In the genomic region with DNA sequence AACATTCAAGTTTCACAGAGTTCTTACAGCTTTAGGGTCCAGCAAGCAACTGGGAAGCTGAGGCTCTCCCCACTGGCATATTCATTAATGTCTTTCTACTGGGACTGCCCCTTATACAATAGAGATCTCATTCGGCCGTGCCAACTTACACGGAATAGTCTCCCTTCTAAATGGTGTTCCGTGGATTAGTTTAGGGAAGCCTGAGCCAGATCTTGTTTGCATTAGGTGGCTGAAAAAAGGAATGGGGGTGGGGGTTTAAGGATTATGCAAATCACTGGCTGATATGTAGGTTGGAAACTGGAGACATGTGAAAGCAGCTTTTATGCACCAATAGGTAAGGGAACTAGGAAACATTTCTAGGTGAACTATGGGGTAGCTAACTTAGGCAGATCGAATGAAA, we compare ENCODE assay signal across 26 cellular contexts.
DNase-seq lines count a peak whose midpoint lies in the region; ATAC-seq and TF ChIP-seq lines count a peak whose summit lies in the region.
"Had no signal": no experiment of that assay in that cellular context is flagged by ENCODE, and none has a peak within 500 bp of the region (broad histone marks: within the 10 kb centered on the region; RNA-seq: fewer than 3 reads in every experiment).

No MANE protein-coding gene starts in this region.

- H3K4me3 Mint-ChIP-seq in T-cell: no peak overlapping the region
- H3K4me3 Mint-ChIP-seq: activated CD4-positive, alpha-beta T cell treated with anti-CD3 and anti-CD28 coated beads, Interleukin-2, amount 10 ng/mL, durations not matched to agents 7 days and 5 days; activated CD8-positive, alpha-beta memory T cell treated with anti-CD3 and anti-CD28 coated beads, Interleukin-2, amount 10 ng/mL, durations not matched to agents 7 days and 5 days; activated naive CD8-positive, alpha-beta T cell treated with anti-CD3 and anti-CD28 coated beads, Interleukin-2, amount 10 ng/mL, durations not matched to agents 7 days and 5 days; activated T-helper 17 cell treated with anti-CD3 and anti-CD28 coated beads, Interleukin-2, amount 50 U/mL, for 72 hours; CD4-positive, alpha-beta T cell; naive thymus-derived CD8-positive, alpha-beta T cell; T-helper 17 cell had no signal

- TF ChIP-seq POLR2A in Peyer's patch (IDR thresholded peaks at IDR 0.05): no peak

- peaks cover 0 to 4% of the 10 kb centered on the region in 2 donors for H3K27me3 Mint-ChIP-seq in T-cell
- H3K27me3 Mint-ChIP-seq: activated CD8-positive, alpha-beta memory T cell treated with anti-CD3 and anti-CD28 coated beads, Interleukin-2, amount 10 ng/mL, durations not matched to agents 7 days and 5 days; CD4-positive, alpha-beta T cell; T-helper 17 cell had no signal

- H3K27ac ChIP-seq in caudate nucleus (ENCODE audit: low read depth, low read length) (peak overlapping the region; percentile 26), Peyer's patch (no peak overlapping the region)
- H3K27ac ChIP-seq: KMS-11, pancreas, VCaP had no signal

- H3K36me3 Mint-ChIP-seq in T-cell: no peaks in the 10 kb centered on the region
- H3K36me3 Mint-ChIP-seq: activated CD8-positive, alpha-beta memory T cell treated with anti-CD3 and anti-CD28 coated beads, Interleukin-2, amount 10 ng/mL, durations not matched to agents 7 days and 5 days; activated naive CD8-positive, alpha-beta T cell treated with anti-CD3 and anti-CD28 coated beads, Interleukin-2, amount 10 ng/mL, durations not matched to agents 7 days and 5 days; naive thymus-derived CD8-positive, alpha-beta T cell had no signal

- no peaks in the 10 kb centered on the region for H3K4me1 Mint-ChIP-seq in T-cell
- H3K4me1 Mint-ChIP-seq: activated CD4-positive, alpha-beta T cell treated with anti-CD3 and anti-CD28 coated beads, Interleukin-2, amount 10 ng/mL, durations not matched to agents 7 days and 5 days; activated CD8-positive, alpha-beta memory T cell treated with anti-CD3 and anti-CD28 coated beads, Interleukin-2, amount 10 ng/mL, durations not matched to agents 7 days and 5 days; activated naive CD8-positive, alpha-beta T cell treated with anti-CD3 and anti-CD28 coated beads, Interleukin-2, amount 10 ng/mL, durations not matched to agents 7 days and 5 days; activated T-helper 17 cell treated with anti-CD3 and anti-CD28 coated beads, Interleukin-2, amount 50 U/mL, for 72 hours; naive thymus-derived CD8-positive, alpha-beta T cell; T-helper 17 cell had no signal

- H3K9me3 Mint-ChIP-seq in T-cell: no peaks in the 10 kb centered on the region
- H3K9me3 Mint-ChIP-seq: activated CD4-positive, alpha-beta T cell treated with anti-CD3 and anti-CD28 coated beads, Interleukin-2, amount 10 ng/mL, durations not matched to agents 7 days and 5 days; activated naive CD8-positive, alpha-beta T cell treated with anti-CD3 and anti-CD28 coated beads, Interleukin-2, amount 10 ng/mL, durations not matched to agents 7 days and 5 days; activated T-helper 17 cell treated with anti-CD3 and anti-CD28 coated beads, Interleukin-2, amount 50 U/mL, for 72 hours; CD4-positive, alpha-beta T cell; naive thymus-derived CD8-positive, alpha-beta T cell had no signal

- POLR2A ChIA-PET in T-cell (lab: Charles Lee): no interaction called here

- ATAC-seq in T-cell (replicated peaks in 1 of 4) (no peak), HG03442 (IDR thresholded peaks at IDR 0.05; ENCODE audit: unreplicated experiment) (no peak)
- ATAC-seq: activated CD8-positive, alpha-beta memory T cell treated with anti-CD3 and anti-CD28 coated beads, Interleukin-2, amount 10 ng/mL, durations not matched to agents 7 days and 5 days; activated T-helper 17 cell treated with anti-CD3 and anti-CD28 coated beads, Interleukin-2, amount 50 U/mL, for 72 hours; left cardiac atrium; naive thymus-derived CD8-positive, alpha-beta T cell; sciatic nerve; T-helper 17 cell had no signal

- DNase-seq in NCI-H526 treated with DMSO at 0.1 percent for 48 hours (lab: John Stamatoyannopoulos, UW): peak; percentile 92
- no peak for DNase-seq in caudate nucleus (lab: John Stamatoyannopoulos, UW)
- DNase-seq in midbrain (lab: John Stamatoyannopoulos, UW): peak; percentile 35
- no peak for DNase-seq in Peyer's patch
- DNase-seq in T-cell: no peak
- no peak for DNase-seq in NCI-H2107 treated with DMSO at 0.1 percent for 48 hours (lab: John Stamatoyannopoulos, UW; ENCODE audit: unreplicated experiment)
- DNase-seq: activated CD4-positive, alpha-beta T cell treated with anti-CD3 and anti-CD28 coated beads, Interleukin-2, amount 10 ng/mL, durations not matched to agents 7 days and 5 days; activated CD8-positive, alpha-beta memory T cell treated with anti-CD3 and anti-CD28 coated beads, Interleukin-2, amount 10 ng/mL, durations not matched to agents 7 days and 5 days; activated naive CD8-positive, alpha-beta T cell treated with anti-CD3 and anti-CD28 coated beads, Interleukin-2, amount 10 ng/mL, durations not matched to agents 7 days and 5 days; CD4-positive, alpha-beta T cell; DMS53; GDM1; left cardiac atrium; mesenchymal stem cell; MV-4-11; naive thymus-derived CD8-positive, alpha-beta T cell; NCI-H1694 treated with DMSO at 0.1 percent for 48 hours; NCI-H226; pancreas; stimulated activated CD4-positive, alpha-beta T cell treated with anti-CD3 and anti-CD28 coated beads, Interleukin-15, amount 100 ng/mL, for 24 hours; T-helper 17 cell had no signal

- CTCF ChIA-PET in T-cell (lab: Charles Lee): no interaction called here

- no peak for TF ChIP-seq CTCF in Peyer's patch (IDR thresholded peaks at IDR 0.05)

- H3K4me1 ChIP-seq in Peyer's patch: no peaks in the 10 kb centered on the region

- H3K27ac Mint-ChIP-seq in T-cell: no peak overlapping the region
- H3K27ac Mint-ChIP-seq: activated CD4-positive, alpha-beta T cell treated with anti-CD3 and anti-CD28 coated beads, Interleukin-2, amount 10 ng/mL, durations not matched to agents 7 days and 5 days; activated CD8-positive, alpha-beta memory T cell treated with anti-CD3 and anti-CD28 coated beads, Interleukin-2, amount 10 ng/mL, durations not matched to agents 7 days and 5 days; activated naive CD8-positive, alpha-beta T cell treated with anti-CD3 and anti-CD28 coated beads, Interleukin-2, amount 10 ng/mL, durations not matched to agents 7 days and 5 days; activated T-helper 17 cell treated with anti-CD3 and anti-CD28 coated beads, Interleukin-2, amount 50 U/mL, for 72 hours; CD4-positive, alpha-beta T cell; naive thymus-derived CD8-positive, alpha-beta T cell; T-helper 17 cell had no signal

- no peak overlapping the region for H3K4me3 ChIP-seq in Peyer's patch
- H3K4me3 ChIP-seq: pancreas had no signal

- H3K36me3 ChIP-seq in Peyer's patch: no peaks in the 10 kb centered on the region
- H3K36me3 ChIP-seq: pancreas had no signal

- no peaks in the 10 kb centered on the region for H3K27me3 ChIP-seq in Peyer's patch
- H3K27me3 ChIP-seq: pancreas had no signal

- H3K9me3 ChIP-seq in Peyer's patch: no peaks in the 10 kb centered on the region
- H3K9me3 ChIP-seq: pancreas had no signal

Comparison
In these comparisons a context has a peak if more than half of its experiments do, and no peak if none do; other contexts are left out.
1. DNase-seq: peak in NCI-H526 treated with DMSO at 0.1 percent for 48 hours (single experiment) and midbrain (single experiment); none in caudate nucleus (0 of 61), Peyer's patch (0 of 3), T-cell (0 of 34) and NCI-H2107 treated with DMSO at 0.1 percent for 48 hours (single experiment).